1 cellular context compared by ENCODE assay signal in genomic region chr3:185978516-185978915, GRCh38.
TF ChIP-seq lines count a peak whose summit lies in the region.

No MANE protein-coding gene starts in this region.

TF ChIP-seq in GM23338, 12 proteins besides CTCF, POLR2A, EP300 and RAD21 (continued from another document):
- TF ChIP-seq ZNF462 (CRISPR knock-in tag; IDR thresholded peaks at IDR 0.05), result no peak
- no peak for TF ChIP-seq POLR2AphosphoS5 (IDR thresholded peaks at IDR 0.05; ENCODE audit: low read depth)
- no peak for TF ChIP-seq NANOG (IDR thresholded peaks at IDR 0.05; ENCODE audit: borderline replicate concordance)
